In the genomic region with DNA sequence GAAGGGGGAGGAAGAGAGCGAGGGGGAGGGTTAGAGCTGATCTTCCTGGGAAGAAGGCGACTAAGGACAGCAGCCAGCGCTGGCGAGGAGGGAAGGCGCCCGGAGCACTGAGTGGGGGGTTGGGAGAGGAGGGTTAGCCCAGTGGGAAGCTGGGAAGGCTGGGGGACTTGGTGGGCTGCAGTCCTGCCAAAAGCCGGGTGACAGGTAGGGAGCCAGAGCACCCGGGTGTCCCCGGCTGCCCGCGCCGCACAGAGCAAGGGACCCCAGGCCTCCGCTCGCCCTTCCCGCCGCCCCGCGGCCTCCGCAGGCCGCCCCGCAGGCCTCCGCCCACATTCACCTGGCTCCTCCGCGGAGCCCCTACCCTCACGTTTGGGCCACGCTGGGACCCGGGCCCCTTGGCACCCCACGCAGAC, we compare ENCODE assay signal across 9 cellular contexts. TPM values are rescaled to one million over a fixed set of nuclear protein-coding genes. Genes with fewer than 3 reads are reported as not detected.
DNase-seq lines count a peak whose midpoint lies in the region; ATAC-seq and TF ChIP-seq lines count a peak whose summit lies in the region.
"Had no signal": no experiment of that assay in that cellular context is flagged by ENCODE, and none has a peak within 500 bp of the region (broad histone marks: within the 10 kb centered on the region; RNA-seq: fewer than 3 reads in every experiment).

No MANE protein-coding gene starts in this region.

- no peak overlapping the region for H3K27ac Mint-ChIP-seq in brain
- H3K27ac Mint-ChIP-seq in stimulated activated naive B cell treated with anti-CD40 and anti-IgM and Interleukin-4, amounts not matched to agents 10 μg/mL and 1 μg/mL and 100 μg/mL, for 72 hours, result no peak overlapping the region

- peaks cover 18% of the 10 kb centered on the region for H3K4me1 Mint-ChIP-seq in brain
- H3K4me1 Mint-ChIP-seq in stimulated activated naive B cell treated with anti-CD40 and anti-IgM and Interleukin-4, amounts not matched to agents 10 μg/mL and 1 μg/mL and 100 μg/mL, for 72 hours, result peaks cover 6 to 12% of the 10 kb centered on the region in 2 donors

- no peaks in the 10 kb centered on the region for H3K36me3 Mint-ChIP-seq in brain
- H3K36me3 Mint-ChIP-seq in stimulated activated naive B cell treated with anti-CD40 and anti-IgM and Interleukin-4, amounts not matched to agents 10 μg/mL and 1 μg/mL and 100 μg/mL, for 72 hours, result no peaks in the 10 kb centered on the region
- H3K36me3 Mint-ChIP-seq: naive B cell had no signal

- peaks cover 0 to 4% (median 0%) of the 10 kb centered on the region in 5 experiments for H3K9me3 Mint-ChIP-seq in brain
- no peaks in the 10 kb centered on the region for H3K9me3 Mint-ChIP-seq in stimulated activated naive B cell treated with anti-CD40 and anti-IgM and Interleukin-4, amounts not matched to agents 10 μg/mL and 1 μg/mL and 100 μg/mL, for 72 hours
- H3K9me3 Mint-ChIP-seq: naive B cell had no signal

- peaks cover 42% of the 10 kb centered on the region for H3K27me3 Mint-ChIP-seq in brain
- peaks cover 50 to 63% of the 10 kb centered on the region in 2 donors for H3K27me3 Mint-ChIP-seq in stimulated activated naive B cell treated with anti-CD40 and anti-IgM and Interleukin-4, amounts not matched to agents 10 μg/mL and 1 μg/mL and 100 μg/mL, for 72 hours

- peak; percentile 32 for DNase-seq in DMS79 treated with DMSO at 0.1 percent for 48 hours (lab: John Stamatoyannopoulos, UW)
- DNase-seq in DMS79 (lab: John Stamatoyannopoulos, UW), result no peak
- no peak for DNase-seq in kidney epithelial cell (ENCODE audit: low read depth)
- no peak for DNase-seq in stimulated activated naive B cell treated with anti-CD40 and anti-IgM and Interleukin-4, amounts not matched to agents 10 μg/mL and 1 μg/mL and 100 μg/mL, for 72 hours
- DNase-seq in stimulated activated CD4-positive, alpha-beta T cell treated with anti-CD3 and anti-CD28 coated beads, Interleukin-1b, Interleukin-23, amount 100 ng/mL, for 48 hours, result no peak
- DNase-seq: naive B cell had no signal

- TF ChIP-seq CTCF in brain (conservative IDR thresholded peaks at IDR 0.05) (no peak), kidney epithelial cell (IDR thresholded peaks at IDR 0.05; ENCODE audit: insufficient read depth, low read length, poor library complexity, severe bottlenecking) (no peak)

- peak; percentile 31 to 37 for ATAC-seq in stimulated activated naive B cell treated with anti-CD40 and anti-IgM and Interleukin-4, amounts not matched to agents 10 μg/mL and 1 μg/mL and 100 μg/mL, for 72 hours (replicated peaks)
- no peak for ATAC-seq in HG03025 (IDR thresholded peaks at IDR 0.05; ENCODE audit: low FRiP score, unreplicated experiment)
- no peak for ATAC-seq in GM21528 (IDR thresholded peaks at IDR 0.05; ENCODE audit: low FRiP score, unreplicated experiment)

- peak overlapping the region; percentile 43 to 79 (median 60) for H3K4me3 Mint-ChIP-seq in brain
- peak overlapping the region; percentile 43 to 70 for H3K4me3 Mint-ChIP-seq in stimulated activated naive B cell treated with anti-CD40 and anti-IgM and Interleukin-4, amounts not matched to agents 10 μg/mL and 1 μg/mL and 100 μg/mL, for 72 hours

- H3K4me3 ChIP-seq in kidney epithelial cell (ENCODE audit: low read depth, low read length), result peak overlapping the region; percentile 65

- H3K27me3 ChIP-seq in kidney epithelial cell (ENCODE audit: control insufficient read depth, insufficient read depth, low read length), result no peaks in the 10 kb centered on the region

- no peaks in the 10 kb centered on the region for H3K36me3 ChIP-seq in kidney epithelial cell (ENCODE audit: control insufficient read depth, insufficient read depth, low read length)

RNA-seq across cellular contexts. Expression of gene SLC12A8, which starts 0.4 kb away (rescaled TPM):
- 0.93 TPM for polyA plus RNA-seq in brain (ENCODE audit: insufficient read depth, low read depth, low replicate concordance)
- total RNA-seq in kidney epithelial cell, result 13.6 and 16.6 TPM in 2 replicates

Comparison
In these comparisons a context has a peak if more than half of its experiments do, and no peak if none do; other contexts are left out.
1. ATAC-seq: peak in stimulated activated naive B cell treated with anti-CD40 and anti-IgM and Interleukin-4, amounts not matched to agents 10 μg/mL and 1 μg/mL and 100 μg/mL, for 72 hours (2 of 2); none in HG03025 (single experiment) and GM21528 (single experiment).